Comparison of ENCODE assay signal across 22 cellular contexts in genomic region chr1:44024903-44025525, GRCh38. TPM values are rescaled to one million over a fixed set of nuclear protein-coding genes. Genes with fewer than 3 reads are reported as not detected.
A peak's percentile ranks its signal among the peaks of the same experiment; 100 is the strongest.
DNase-seq lines count a peak whose midpoint lies in the region; ATAC-seq and TF ChIP-seq lines count a peak whose summit lies in the region.
"Had no signal": no experiment of that assay in that cellular context is flagged by ENCODE, and none has a peak within 500 bp of the region (broad histone marks: within the 10 kb centered on the region; RNA-seq: fewer than 3 reads in every experiment).

No MANE protein-coding gene starts in this region.

- DNase-seq in M059J (ENCODE audit: low read depth) (peak; percentile 63), astrocyte of the spinal cord (ENCODE audit: low read depth, low spot score) (peak; percentile 64), mucosa of descending colon (peak in 2 of 3 donors; percentile 16 to 34), upper lobe of left lung (no peak), anterior cingulate cortex (lab: John Stamatoyannopoulos, UW) (no peak), G401 (ENCODE audit: low spot score) (no peak)
- DNase-seq: ACHN; activated CD4-positive, CD25-positive, alpha-beta regulatory T cell treated with anti-CD3 and anti-CD28 coated beads, Interleukin-2, amount 50 U/mL, for 72 hours; activated CD8-positive, alpha-beta T cell treated with anti-CD3 and anti-CD28 coated beads, Interleukin-2, amount 10 ng/mL, durations not matched to agents 7 days and 5 days; activated naive CD4-positive, alpha-beta T cell treated with anti-CD3 and anti-CD28 coated beads for 36 hours; activated T-cell treated with anti-CD3 and anti-CD28 coated beads, Interleukin-2, amount 50 U/mL, for 1 hour; amygdala; GDM1; head of caudate nucleus; NCI-H1694; stimulated activated CD4-positive, alpha-beta T cell treated with anti-CD3 and anti-CD28 coated beads, Interleukin-4, amount 100 ng/mL, for 24 hours had no signal

- no peak for TF ChIP-seq EP300 in upper lobe of left lung (IDR thresholded peaks at IDR 0.05)

- in situ Hi-C loops in astrocyte of the spinal cord (cut with HindIII; ENCODE audit: low sequenced_read_pairs) (no loop called here), G401 (cut with HindIII; ENCODE audit: low sequenced_read_pairs) (no loop called here)

- H3K27ac ChIP-seq in ACC112 (ENCODE audit: low read depth, low read length) = 0 out of 2 replicates have a peak overlapping the region, but pooled peaks have one; percentile 10
- no peak overlapping the region for H3K27ac ChIP-seq in upper lobe of left lung

- ATAC-seq in mucosa of descending colon = no peak
- no peak for ATAC-seq in HG02763 (IDR thresholded peaks at IDR 0.05; ENCODE audit: unreplicated experiment)
- no peak for ATAC-seq in upper lobe of left lung (ENCODE audit: low FRiP score in 2 of 2)
- ATAC-seq: activated CD8-positive, alpha-beta T cell treated with anti-CD3 and anti-CD28 coated beads, Interleukin-2, amount 10 ng/mL, durations not matched to agents 7 days and 5 days; HepG2; left lobe of liver had no signal

- TF ChIP-seq CTCF in astrocyte of the spinal cord (IDR thresholded peaks at IDR 0.05; ENCODE audit: low read depth, low read length) (no peak), mucosa of descending colon (IDR thresholded peaks at IDR 0.05) (no peak), upper lobe of left lung (IDR thresholded peaks at IDR 0.05) (no peak)

- intact Hi-C loops in mucosa of descending colon (cut with DNase I, micrococcal nuclease) = no loop called here

- H2AFZ ChIP-seq in ACC112 (ENCODE audit: low read length, unreplicated experiment) = no peak overlapping the region

- H3K36me3 ChIP-seq in ACC112 (ENCODE audit: insufficient read depth, low read length) (no peaks in the 10 kb centered on the region), mucosa of descending colon (ENCODE audit: low read depth) (no peaks in the 10 kb centered on the region), upper lobe of left lung (peaks cover 0 to 13% (median 3%) of the 10 kb centered on the region in 4 donors)
- H3K36me3 ChIP-seq: Peyer's patch had no signal

- H3K4me3 ChIP-seq in ACC112 (ENCODE audit: low read depth, low read length) (no peak overlapping the region), astrocyte of the spinal cord (ENCODE audit: low read depth, low read length) (no peak overlapping the region), mucosa of descending colon (no peak overlapping the region), upper lobe of left lung (no peak overlapping the region)
- H3K4me3 ChIP-seq: Peyer's patch had no signal

- H3K4me1 ChIP-seq in ACC112 (ENCODE audit: control insufficient read depth, insufficient read depth, low read length, unreplicated experiment) (peaks cover 24% of the 10 kb centered on the region), mucosa of descending colon (ENCODE audit: low read depth) (peaks cover 38% of the 10 kb centered on the region), upper lobe of left lung (peaks cover 9 to 23% (median 12%) of the 10 kb centered on the region in 4 donors)

- H3K9me3 ChIP-seq in mucosa of descending colon (no peaks in the 10 kb centered on the region), upper lobe of left lung (no peaks in the 10 kb centered on the region)
- H3K9me3 ChIP-seq: Peyer's patch had no signal

- WGBS in upper lobe of left lung, 2 donors = 72 to 86% methylated on average over 13 of the region's 13 CpGs

- no peaks in the 10 kb centered on the region for H3K27me3 ChIP-seq in ACC112 (ENCODE audit: insufficient read depth, low read length)
- H3K27me3 ChIP-seq in upper lobe of left lung = no peaks in the 10 kb centered on the region
- H3K27me3 ChIP-seq: Peyer's patch had no signal

- no peak for TF ChIP-seq POLR2A in upper lobe of left lung (IDR thresholded peaks at IDR 0.05)

- H3K79me2 ChIP-seq in ACC112 (ENCODE audit: control insufficient read depth, insufficient read depth, low read length, unreplicated experiment) = no peaks in the 10 kb centered on the region

RNA-seq across cellular contexts. Expression of gene SLC6A9, which starts 6.2 kb away (rescaled TPM):
- total RNA-seq in M059J (2014; rRNA removed; shearing (Covaris generic)) = 2.1 and 5.1 TPM in 2 replicates
- total RNA-seq in mucosa of descending colon (10 to 100 TPM; 21.1 to 52.5 (median 38.1) TPM), upper lobe of left lung (10 to 100 TPM in 5 of 6 donors, 1 to 10 TPM in 1; 5.6 to 23.1 (median 19.5) TPM)
- 0.55 and 1.7 TPM in 2 replicates for total RNA-seq in G401 (2014; rRNA removed; shearing (Covaris generic))
- total RNA-seq: mononuclear cell had no signal

RNA-seq across cellular contexts. Expression of gene CCDC24, which starts 33.6 kb away (rescaled TPM):
- total RNA-seq in M059J (2014; rRNA removed; shearing (Covaris generic)) = 10.6 and 11.1 TPM in 2 replicates
- total RNA-seq in mucosa of descending colon = 10 to 100 TPM; 13.4 to 19.6 (median 16.9) TPM
- total RNA-seq in upper lobe of left lung = 10 to 100 TPM in 3 of 6 donors, 1 to 10 TPM in 3; 7.3 to 14.5 (median 10.0) TPM
- 2.2 and 8.1 TPM in 2 replicates for total RNA-seq in G401 (2014; rRNA removed; shearing (Covaris generic))

RNA-seq across cellular contexts. Expression of gene B4GALT2, which starts 46.0 kb away (rescaled TPM):
- total RNA-seq in M059J (2014; rRNA removed; shearing (Covaris generic)) = 99.4 and 111 TPM in 2 replicates
- 10 to 100 TPM; 20.0 to 33.6 (median 28.1) TPM for total RNA-seq in mucosa of descending colon
- 10 to 100 TPM; 11.5 to 33.0 (median 18.1) TPM for total RNA-seq in upper lobe of left lung
- 38.9 and 56.4 TPM in 2 replicates for total RNA-seq in G401 (2014; rRNA removed; shearing (Covaris generic))

RNA-seq across cellular contexts. Expression of gene ATP6V0B, which starts 50.3 kb away (rescaled TPM):
- 242 and 249 TPM in 2 replicates for total RNA-seq in M059J (2014; rRNA removed; shearing (Covaris generic))
- total RNA-seq in mucosa of descending colon = 100 to 1,000 TPM; 116 to 184 (median 158) TPM
- total RNA-seq in upper lobe of left lung = 100 to 1,000 TPM in 5 of 6 donors, 10 to 100 TPM in 1; 98.0 to 225 (median 161) TPM
- total RNA-seq in G401 (2014; rRNA removed; shearing (Covaris generic)) = 133 and 183 TPM in 2 replicates

RNA-seq across cellular contexts. Expression of gene DPH2, which starts 55.2 kb away (rescaled TPM):
- total RNA-seq in M059J (2014; rRNA removed; shearing (Covaris generic)) = 28.1 and 33.9 TPM in 2 replicates
- 10 to 100 TPM; 16.5 to 23.3 (median 17.9) TPM for total RNA-seq in mucosa of descending colon
- 10 to 100 TPM; 12.9 to 30.4 (median 16.6) TPM for total RNA-seq in upper lobe of left lung
- total RNA-seq in G401 (2014; rRNA removed; shearing (Covaris generic)) = 43.0 and 47.6 TPM in 2 replicates

Comparison
In these comparisons a context has a peak if more than half of its experiments do, and no peak if none do; other contexts are left out.
1. DNase-seq: peak in M059J (single experiment), astrocyte of the spinal cord (single experiment) and mucosa of descending colon (2 of 3); none in upper lobe of left lung (0 of 2), anterior cingulate cortex (0 of 58) and G401 (single experiment).